ENCODE assay signal across 8 cellular contexts in the genomic region with DNA sequence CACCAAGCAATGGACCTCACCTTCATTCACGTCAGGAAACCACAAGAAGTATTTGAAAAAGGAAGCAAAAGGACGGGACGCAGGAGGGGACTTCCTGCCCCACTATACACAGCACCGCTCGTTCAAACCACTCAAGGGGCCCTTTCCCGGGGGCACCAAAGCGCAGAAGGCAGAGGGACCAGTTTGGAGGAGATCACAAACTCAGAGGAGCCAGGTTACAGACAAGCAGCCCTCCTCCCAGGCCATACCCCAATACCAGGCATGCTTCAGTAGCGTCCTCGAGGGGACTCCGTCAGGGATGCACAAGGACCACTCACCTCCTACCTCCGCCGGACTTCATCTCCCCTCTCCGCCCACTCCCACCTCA. TPM values are rescaled to one million over a fixed set of nuclear protein-coding genes. Genes with fewer than 3 reads are reported as not detected.
DNase-seq lines count a peak whose midpoint lies in the region; ATAC-seq and TF ChIP-seq lines count a peak whose summit lies in the region.

No MANE protein-coding gene starts in this region.

- peaks cover 62% of the 10 kb centered on the region for H3K79me2 ChIP-seq in osteoblast (ENCODE audit: insufficient read depth, low read length)

- peak; percentile 45 for TF ChIP-seq POLR2A in GM18526 (IDR thresholded peaks at IDR 0.05; ENCODE audit: extremely low read depth, insufficient read length)

- POLR2A ChIA-PET in activated B cell treated with CpG ODN at 0.5 μM for 24 hours (lab: Charles Lee) = interaction anchor here (0.6 to 8.3 kb wide), 14 partner anchors 9 to 324 kb away, joined by 3 to 234 read pairs (median 10); a partner anchor contains a TSS

- CTCF ChIA-PET in activated B cell treated with CpG ODN at 0.5 μM for 24 hours (lab: Charles Lee) = interaction anchor here (1.8 to 2.9 kb wide), 3 partner anchors 9 to 136 kb away, joined by 6 to 14 read pairs (median 8); a partner anchor contains a TSS

- peaks cover 23% of the 10 kb centered on the region for H3K36me3 ChIP-seq in osteoblast (ENCODE audit: insufficient read depth, low read length)

- H3K27ac ChIP-seq in 22Rv1 = peak overlapping the region; percentile 100
- peak overlapping the region; percentile 63 for H3K27ac ChIP-seq in osteoblast (ENCODE audit: low read depth, low read length)

- peak overlapping the region; percentile 96 for H3K4me3 Mint-ChIP-seq in activated B cell treated with CpG ODN at 0.5 μM for 24 hours

- peaks cover 75% of the 10 kb centered on the region for H3K4me1 Mint-ChIP-seq in activated B cell treated with CpG ODN at 0.5 μM for 24 hours

- TF ChIP-seq CTCF in 22Rv1 (IDR thresholded peaks at IDR 0.05) = no peak
- no peak for TF ChIP-seq CTCF in activated B cell treated with CpG ODN at 0.5 μM for 24 hours (IDR thresholded peaks at IDR 0.05)
- no peak for TF ChIP-seq CTCF in osteoblast (IDR thresholded peaks at IDR 0.05; ENCODE audit: extremely low read depth, low read depth, low read length)

- H3K36me3 Mint-ChIP-seq in activated B cell treated with CpG ODN at 0.5 μM for 24 hours (ENCODE audit: low read depth) = peaks cover 78% of the 10 kb centered on the region

- no peaks in the 10 kb centered on the region for H3K27me3 Mint-ChIP-seq in activated B cell treated with CpG ODN at 0.5 μM for 24 hours

- H2AFZ ChIP-seq in osteoblast (ENCODE audit: low read length) = peak overlapping the region; percentile 88

- H3K9me3 Mint-ChIP-seq in activated B cell treated with CpG ODN at 0.5 μM for 24 hours = no peaks in the 10 kb centered on the region

- H3K27me3 ChIP-seq in osteoblast (ENCODE audit: insufficient read depth, low read length) = no peaks in the 10 kb centered on the region

- peak overlapping the region; percentile 96 for H3K27ac Mint-ChIP-seq in activated B cell treated with CpG ODN at 0.5 μM for 24 hours

- intact Hi-C loops in activated B cell treated with CpG ODN at 0.5 μM for 24 hours (cut with micrococcal nuclease) = loop anchor here (1.0 to 2.0 kb wide), 8 partner anchors 10 to 315 kb away; a partner anchor contains a TSS

- DNase-seq in activated B cell treated with CpG ODN at 0.5 μM for 24 hours (peak; percentile 61), osteoblast (ENCODE audit: insufficient read length, low spot score, missing footprints) (no peak), SKM-1 (lab: John Stamatoyannopoulos, UW; ENCODE audit: unreplicated experiment) (no peak), NCI-H345 treated with DMSO at 0.1 percent for 48 hours (lab: John Stamatoyannopoulos, UW; ENCODE audit: unreplicated experiment) (no peak)

- H4K20me1 ChIP-seq in osteoblast (ENCODE audit: insufficient read depth, low read length) = peaks cover 42% of the 10 kb centered on the region

- ATAC-seq in HG03342 (IDR thresholded peaks at IDR 0.05; ENCODE audit: unreplicated experiment) (peak; percentile 4), activated B cell treated with CpG ODN at 0.5 μM for 24 hours (ENCODE audit: low read depth) (peak; percentile 32), esophagus mucosa (peak; percentile 2)

- peak overlapping the region; percentile 96 for H3K4me3 ChIP-seq in osteoblast (ENCODE audit: insufficient read depth, low read length)

- H3K9me3 ChIP-seq in osteoblast (ENCODE audit: low read depth, low read length) = no peaks in the 10 kb centered on the region

- H3K4me1 ChIP-seq in osteoblast (ENCODE audit: insufficient read depth, low read length) = peaks cover 27% of the 10 kb centered on the region

- H3K4me2 ChIP-seq in osteoblast (ENCODE audit: insufficient read depth, low read length) = peak overlapping the region; percentile 88

RNA-seq across cellular contexts. Expression of a gene that starts 0.7 kb away (rescaled TPM):
- 206 and 247 TPM in 2 replicates for total RNA-seq in activated B cell treated with CpG ODN at 0.5 μM for 24 hours
- 13.3 TPM for total RNA-seq in esophagus mucosa
- 4.7 and 6.8 TPM in 2 replicates for total RNA-seq in osteoblast

RNA-seq across cellular contexts. Expression of a gene that starts 5.6 kb away (rescaled TPM):
- total RNA-seq in activated B cell treated with CpG ODN at 0.5 μM for 24 hours (51.3 and 56.3 TPM in 2 replicates), esophagus mucosa (42.3 TPM), osteoblast (96.3 and 99.0 TPM in 2 replicates)

RNA-seq across cellular contexts. Expression of a gene that starts 10.0 kb away (rescaled TPM):
- 9.4 and 10.2 TPM in 2 replicates for total RNA-seq in activated B cell treated with CpG ODN at 0.5 μM for 24 hours
- 7.6 TPM for total RNA-seq in esophagus mucosa
- 7.2 and 8.8 TPM in 2 replicates for total RNA-seq in osteoblast

RNA-seq across cellular contexts. Expression of a gene that starts 11.2 kb away (rescaled TPM):
- total RNA-seq in activated B cell treated with CpG ODN at 0.5 μM for 24 hours = 217 and 257 TPM in 2 replicates
- 12.1 TPM for total RNA-seq in esophagus mucosa
- total RNA-seq in osteoblast = 26.8 and 27.5 TPM in 2 replicates

RNA-seq across cellular contexts. Expression of a gene that starts 19.7 kb away (rescaled TPM):
- total RNA-seq in activated B cell treated with CpG ODN at 0.5 μM for 24 hours (137 and 147 TPM in 2 replicates), esophagus mucosa (73.2 TPM), osteoblast (146 and 162 TPM in 2 replicates)

Comparison
In these comparisons a context has a peak if more than half of its experiments do, and no peak if none do; other contexts are left out.
1. RNA of a gene that starts 0.7 kb away (total RNA-seq): 206 to 247 TPM in activated B cell treated with CpG ODN at 0.5 μM for 24 hours; 13.3 TPM in esophagus mucosa (single experiment) and 4.7 to 6.8 TPM in osteoblast; every median in the first group is over 10 times any median in the second.
2. Peak in every context shown above with its lines, with median percentiles within 50 percentile points of each other: ATAC-seq.